1 cellular context compared by ENCODE assay signal in genomic region chr17:58335061-58335731, GRCh38.
TF ChIP-seq lines count a peak whose summit lies in the region.

No MANE protein-coding gene starts in this region.

TF ChIP-seq in H1, 55 proteins besides CTCF, POLR2A, EP300 and RAD21 (continued from another document):
- TF ChIP-seq CHD7 (IDR thresholded peaks at IDR 0.05; ENCODE audit: insufficient replicate concordance, low read length): no peak
- TF ChIP-seq SP2 (IDR thresholded peaks at IDR 0.05; ENCODE audit: low read length): no peak
- TF ChIP-seq ZNF274 (IDR thresholded peaks at IDR 0.05; ENCODE audit: borderline replicate concordance, extremely low read depth, low read length): no peak
- no peak for TF ChIP-seq CBX5 (IDR thresholded peaks at IDR 0.05; ENCODE audit: low read depth, low read length)
- TF ChIP-seq POLR2AphosphoS5 (IDR thresholded peaks at IDR 0.05; ENCODE audit: low read depth, low read length): no peak
- TF ChIP-seq KDM5A (IDR thresholded peaks at IDR 0.05; ENCODE audit: low read length): no peak
- TF ChIP-seq RXRA (IDR thresholded peaks at IDR 0.05; ENCODE audit: insufficient read depth, low read depth, low read length): no peak
TF ChIP-seq in H1: peak in this region for 0.
